Comparison of ENCODE assay signal across 9 cellular contexts in genomic region chr2:234880551-234881211, GRCh38.
A peak's percentile ranks its signal among the peaks of the same experiment; 100 is the strongest.
DNase-seq lines count a peak whose midpoint lies in the region; ATAC-seq and TF ChIP-seq lines count a peak whose summit lies in the region.
"Had no signal": no experiment of that assay in that cellular context is flagged by ENCODE, and none has a peak within 500 bp of the region (broad histone marks: within the 10 kb centered on the region; RNA-seq: fewer than 3 reads in every experiment).

No MANE protein-coding gene starts in this region.

- H3K9me3 ChIP-seq in left ventricle myocardium inferior (replicated peaks) (no peaks in the 10 kb centered on the region), right cardiac atrium (ENCODE audit: control insufficient read depth, low read length) (no peaks in the 10 kb centered on the region), SK-N-SH (no peaks in the 10 kb centered on the region)

- H3K4me1 ChIP-seq in left ventricle myocardium inferior (peaks cover 30% of the 10 kb centered on the region), right cardiac atrium (ENCODE audit: control insufficient read depth, insufficient read depth, low read length) (peaks cover 2% of the 10 kb centered on the region), SK-N-SH (ENCODE audit: control insufficient read depth in 1 of 2, insufficient read depth in 2 of 2, low read depth in 1 of 2, low read length in 1 of 2) (peaks cover 7 to 13% of the 10 kb centered on the region in 2 experiments; a peak in 2 of 4 replicates)

- H3K4me2 ChIP-seq in SK-N-SH, result peak overlapping the region; percentile 60

- no peaks in the 10 kb centered on the region for H3K36me3 ChIP-seq in left ventricle myocardium inferior
- no peaks in the 10 kb centered on the region for H3K36me3 ChIP-seq in SK-N-SH (replicated peaks in 1 of 2; ENCODE audit: control insufficient read depth in 1 of 2, insufficient read depth in 2 of 2, low read length in 1 of 2)

- no peak overlapping the region for H3K9ac ChIP-seq in SK-N-SH

- ATAC-seq in right cardiac atrium (no peak), HG03521 (IDR thresholded peaks at IDR 0.05; ENCODE audit: unreplicated experiment) (no peak)

- DNase-seq in left ventricle myocardium inferior (no peak), right cardiac atrium (no peak), SK-N-SH (no peak), foreskin fibroblast (peak; percentile 92 to 95), stromal cell of bone marrow (ENCODE audit: low read depth) (peak; percentile 21), KG1 (lab: John Stamatoyannopoulos, UW) (no peak), lower leg skin (ENCODE audit: low spot score in 2 of 2) (no peak)
- DNase-seq: midbrain had no signal

- no peak for TF ChIP-seq POLR2A in lower leg skin (IDR thresholded peaks at IDR 0.05)

- TF ChIP-seq RAD21 in SK-N-SH (IDR thresholded peaks at IDR 0.05; ENCODE audit: low read length), result no peak

- 69% methylated on average over 7 of the region's 7 CpGs for WGBS in right cardiac atrium
- WGBS in SK-N-SH (ENCODE audit: low lambda C conversion rate), result 33% methylated on average over 7 of the region's 7 CpGs
- 49 to 53% methylated on average over 7 of the region's 7 CpGs for whole genome bisulfite sequencing in lower leg skin, 2 donors

- H3F3A ChIP-seq in SK-N-SH (replicated peaks; ENCODE audit: insufficient read depth), result peaks cover 6% of the 10 kb centered on the region

- H3K4me3 ChIP-seq in left ventricle myocardium inferior, result no peak overlapping the region
- no peak overlapping the region for H3K4me3 ChIP-seq in right cardiac atrium (ENCODE audit: low read length)
- H3K4me3 ChIP-seq in SK-N-SH (ENCODE audit: low read depth in 2 of 2, low read length in 1 of 2), result peak overlapping the region in 1 of 2 experiments; percentile 30; a peak in 1 of 4 replicates
- no peak overlapping the region for H3K4me3 ChIP-seq in foreskin fibroblast (ENCODE audit: low read depth in 1 of 2, low read length in 2 of 2)
- H3K4me3 ChIP-seq in lower leg skin (ENCODE audit: low read depth, poor library complexity, severe bottlenecking), result no peak overlapping the region

- CTCF ChIA-PET in SK-N-SH (lab: Yijun Ruan, JAX), result interaction anchor here (0.6 to 1.9 kb wide), 9 partner anchors 9 to 229 kb away, joined by 3 to 6 read pairs (median 3); no protein-coding TSS in a partner anchor

- H3K79me2 ChIP-seq in SK-N-SH (ENCODE audit: insufficient read depth), result no peaks in the 10 kb centered on the region

- H3K27me3 ChIP-seq in left ventricle myocardium inferior (ENCODE audit: low read depth) (no peaks in the 10 kb centered on the region), right cardiac atrium (ENCODE audit: control insufficient read depth, insufficient read depth) (no peaks in the 10 kb centered on the region), SK-N-SH (ENCODE audit: insufficient read depth) (no peaks in the 10 kb centered on the region)

- POLR2A ChIA-PET in SK-N-SH (lab: Yijun Ruan, JAX), result no interaction called here

- no peaks in the 10 kb centered on the region for H4K20me1 ChIP-seq in SK-N-SH (ENCODE audit: insufficient read depth)

- H3K27ac ChIP-seq in left ventricle myocardium inferior (replicated peaks) (peak overlapping the region; percentile 51), right cardiac atrium (ENCODE audit: low read length) (no peak overlapping the region), SK-N-SH (ENCODE audit: low read depth in 2 of 2, low read length in 1 of 2) (peak overlapping the region in 1 of 2 experiments; percentile 54; a peak in 2 of 4 replicates)

- TF ChIP-seq EP300 in SK-N-SH (IDR thresholded peaks at IDR 0.05; ENCODE audit: borderline replicate concordance in 1 of 2, low read depth in 1 of 2, low read length in 1 of 2), result peak in 1 of 2 experiments; percentile 89; a peak in 1 of 4 replicates

- H2AFZ ChIP-seq in SK-N-SH (ENCODE audit: low read depth), result peak overlapping the region; percentile 82

- no peak for TF ChIP-seq CTCF in left ventricle myocardium inferior (IDR thresholded peaks at IDR 0.05; ENCODE audit: borderline replicate concordance)
- TF ChIP-seq CTCF in SK-N-SH (IDR thresholded peaks at IDR 0.05), result no peak
- no peak for TF ChIP-seq CTCF in foreskin fibroblast (IDR thresholded peaks at IDR 0.05; ENCODE audit: low read depth, low read length)
- no peak for TF ChIP-seq CTCF in lower leg skin (IDR thresholded peaks at IDR 0.05)

- intact Hi-C loops in left ventricle myocardium inferior (cut with micrococcal nuclease) (no loop called here), right cardiac atrium (cut with DNase I) (loop anchor here in 2 of 4 donors (5.0 to 10.0 kb wide), 2 partner anchors 224 to 227 kb away; no protein-coding TSS in a partner anchor), lower leg skin (cut with DNase I; ENCODE audit: low total_unique reads) (no loop called here)

- H3K9me2 ChIP-seq in SK-N-SH, result no peaks in the 10 kb centered on the region

TF ChIP-seq in SK-N-SH, 30 proteins besides CTCF, POLR2A, EP300 and RAD21 (continues in another document):
- TF ChIP-seq PBX3 (IDR thresholded peaks at IDR 0.05) (peak; percentile 72), ZBTB33 (IDR thresholded peaks at IDR 0.05; ENCODE audit: borderline replicate concordance, low read depth) (peak; percentile 72; the same call in 1 of the 2 replicates), MXI1 (IDR thresholded peaks at IDR 0.05; ENCODE audit: low read depth, low read length) (no peak), RCOR1 (IDR thresholded peaks at IDR 0.05; ENCODE audit: low read length) (no peak), CHD2 (IDR thresholded peaks at IDR 0.05; ENCODE audit: low read length, partially characterized antibody) (no peak), SMC3 (IDR thresholded peaks at IDR 0.05; ENCODE audit: low read depth, low read length) (no peak), SIN3A (IDR thresholded peaks at IDR 0.05; ENCODE audit: borderline replicate concordance, low read depth, low read length) (no peak), POLR2AphosphoS5 (IDR thresholded peaks at IDR 0.05; ENCODE audit: low read depth, low read length) (peak; percentile 75; the same call in 1 of the 2 replicates), FOXJ3 (CRISPR knock-in tag; IDR thresholded peaks at IDR 0.05) (no peak), FOXM1 (IDR thresholded peaks at IDR 0.05; ENCODE audit: low read depth) (peak; percentile 60; the same call in 1 of the 2 replicates), RFX5 (IDR thresholded peaks at IDR 0.05; ENCODE audit: low read length) (no peak), GATA2 (CRISPR knock-in tag; IDR thresholded peaks at IDR 0.05) (no peak), TCF12 (IDR thresholded peaks at IDR 0.05) (peak; percentile 98), USF2 (IDR thresholded peaks at IDR 0.05; ENCODE audit: borderline replicate concordance, low read depth, low read length) (no peak), EZH2phosphoT487 (IDR thresholded peaks at IDR 0.05; ENCODE audit: borderline replicate concordance, low read depth) (no peak), TAF1 (IDR thresholded peaks at IDR 0.05; ENCODE audit: borderline replicate concordance, low read depth, low read length) (no peak), NFIC (IDR thresholded peaks at IDR 0.05; ENCODE audit: borderline replicate concordance) (peak; percentile 93), IRF3 (IDR thresholded peaks at IDR 0.05; ENCODE audit: low read depth, low read length) (no peak), GABPA (IDR thresholded peaks at IDR 0.05; ENCODE audit: low read depth) (no peak), ELF1 (IDR thresholded peaks at IDR 0.05) (no peak), YY1 (IDR thresholded peaks at IDR 0.05; ENCODE audit: low read depth) (no peak), MEF2A (IDR thresholded peaks at IDR 0.05; ENCODE audit: borderline replicate concordance, low read depth) (peak; percentile 58; the same call in 1 of the 2 replicates)

Comparison
In these comparisons a context has a peak if more than half of its experiments do, and no peak if none do; other contexts are left out.
1. DNase-seq: peak in foreskin fibroblast (2 of 2) and stromal cell of bone marrow (single experiment); none in left ventricle myocardium inferior (single experiment), right cardiac atrium (0 of 3), SK-N-SH (single experiment), KG1 (single experiment) and lower leg skin (0 of 2).